Comparison of ENCODE assay signal across 13 cellular contexts in genomic region chr5:179146277-179146676, GRCh38.
DNase-seq lines count a peak whose midpoint lies in the region; ATAC-seq lines count a peak whose summit lies in the region.
"Had no signal": no experiment of that assay in that cellular context is flagged by ENCODE, and none has a peak within 500 bp of the region (broad histone marks: within the 10 kb centered on the region; RNA-seq: fewer than 3 reads in every experiment).

No MANE protein-coding gene starts in this region.

- H3K4me1 Mint-ChIP-seq in stimulated activated naive CD8-positive, alpha-beta T cell treated with anti-CD3 and anti-CD28 coated beads, Interleukin-15, amount 100 ng/mL, for 72 hours: peaks cover 41% of the 10 kb centered on the region

- no peaks in the 10 kb centered on the region for H3K27me3 Mint-ChIP-seq in stimulated activated naive CD8-positive, alpha-beta T cell treated with anti-CD3 and anti-CD28 coated beads, Interleukin-15, amount 100 ng/mL, for 72 hours

- peak overlapping the region; percentile 37 to 66 for H3K4me3 Mint-ChIP-seq in stimulated activated naive CD8-positive, alpha-beta T cell treated with anti-CD3 and anti-CD28 coated beads, Interleukin-15, amount 100 ng/mL, for 72 hours

- DNase-seq in activated T-cell treated with anti-CD3 and anti-CD28 coated beads for 24 hours (ENCODE audit: low read depth) (peak; percentile 44), mucosa of gallbladder (ENCODE audit: low spot score) (no peak), HuH-7.5 (ENCODE audit: low spot score) (no peak)
- no peak for DNase-seq in activated T-cell treated with anti-CD3 and anti-CD28 coated beads, Interleukin-2, amount 50 U/mL, for 1 hour
- DNase-seq in activated naive CD4-positive, alpha-beta T cell treated with Interleukin-2 at 50 U/mL for 16 hours: peak; percentile 33
- DNase-seq in stimulated activated CD4-positive, alpha-beta T cell treated with anti-CD3 and anti-CD28 coated beads, Interleukin-15, amount 100 ng/mL, for 48 hours (ENCODE audit: low read depth in 2 of 2): peak; percentile 46 to 63
- peak; percentile 56 to 67 for DNase-seq in stimulated activated naive CD8-positive, alpha-beta T cell treated with anti-CD3 and anti-CD28 coated beads, Interleukin-15, amount 100 ng/mL, for 72 hours
- DNase-seq: cerebellar nuclear complex, GDM1, NCI-H1105, NCI-H2227 treated with DMSO at 0.1 percent for 48 hours, SJCRH30 had no signal

- H3K27ac Mint-ChIP-seq in stimulated activated naive CD8-positive, alpha-beta T cell treated with anti-CD3 and anti-CD28 coated beads, Interleukin-15, amount 100 ng/mL, for 72 hours: peak overlapping the region in 1 of 2 donors; percentile 65

- ATAC-seq in stimulated activated naive CD8-positive, alpha-beta T cell treated with anti-CD3 and anti-CD28 coated beads, Interleukin-15, amount 100 ng/mL, for 72 hours: peak; percentile 90
- ATAC-seq in GM18498 (IDR thresholded peaks at IDR 0.05; ENCODE audit: unreplicated experiment): no peak

- H3K9me3 Mint-ChIP-seq in stimulated activated naive CD8-positive, alpha-beta T cell treated with anti-CD3 and anti-CD28 coated beads, Interleukin-15, amount 100 ng/mL, for 72 hours: peaks cover 0 to 5% of the 10 kb centered on the region in 2 donors

Comparison
In these comparisons a context has a peak if more than half of its experiments do, and no peak if none do; other contexts are left out.
1. DNase-seq: peak in activated T-cell treated with anti-CD3 and anti-CD28 coated beads for 24 hours (single experiment), activated naive CD4-positive, alpha-beta T cell treated with Interleukin-2 at 50 U/mL for 16 hours (single experiment), stimulated activated CD4-positive, alpha-beta T cell treated with anti-CD3 and anti-CD28 coated beads, Interleukin-15, amount 100 ng/mL, for 48 hours (2 of 2) and stimulated activated naive CD8-positive, alpha-beta T cell treated with anti-CD3 and anti-CD28 coated beads, Interleukin-15, amount 100 ng/mL, for 72 hours (2 of 2); none in activated T-cell treated with anti-CD3 and anti-CD28 coated beads, Interleukin-2, amount 50 U/mL, for 1 hour (single experiment), mucosa of gallbladder (single experiment) and HuH-7.5 (single experiment).